Comparison of ENCODE assay signal across 8 cellular contexts in the genomic region with DNA sequence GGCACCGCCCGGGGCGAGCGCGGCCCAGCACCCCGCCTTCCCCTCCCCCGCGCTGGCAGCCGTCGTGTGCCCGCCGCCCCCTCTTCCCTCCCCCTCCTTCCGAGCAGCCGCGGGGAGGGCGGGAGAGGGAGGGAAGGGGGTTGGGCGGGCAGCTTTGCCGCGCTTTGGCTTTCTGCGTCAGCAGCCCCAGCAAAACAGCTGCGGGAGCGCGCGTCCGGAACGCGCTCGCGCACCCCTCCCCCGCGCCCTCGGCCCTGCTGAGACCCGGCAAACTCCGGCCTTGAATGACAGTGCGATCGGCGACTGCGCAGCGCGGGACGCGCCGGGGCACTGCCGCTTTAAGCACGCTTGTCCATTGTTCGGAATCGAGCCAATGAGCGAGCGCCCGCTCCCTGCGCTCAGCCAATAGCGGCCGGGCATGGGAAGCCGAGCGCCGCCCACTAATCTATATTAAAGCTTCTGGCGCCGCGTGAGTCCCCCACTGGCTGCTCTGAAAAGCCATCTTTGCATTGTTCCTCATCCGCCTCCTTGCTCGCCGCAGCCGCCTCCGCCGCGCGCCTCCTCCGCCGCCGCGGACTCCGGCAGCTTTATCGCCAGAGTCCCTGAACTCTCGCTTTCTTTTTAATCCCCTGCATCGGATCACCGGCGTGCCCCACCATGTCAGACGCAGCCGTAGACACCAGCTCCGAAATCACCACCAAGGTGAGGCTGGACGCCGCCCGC. TPM values are rescaled to one million over a fixed set of nuclear protein-coding genes. Genes with fewer than 3 reads are reported as not detected.
DNase-seq lines count a peak whose midpoint lies in the region; ATAC-seq, FAIRE-seq and TF ChIP-seq lines count a peak whose summit lies in the region.

A gene with protein sequence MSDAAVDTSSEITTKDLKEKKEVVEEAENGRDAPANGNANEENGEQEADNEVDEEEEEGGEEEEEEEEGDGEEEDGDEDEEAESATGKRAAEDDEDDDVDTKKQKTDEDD (plus strand): TSS at position 476 of the 723 bp plus-strand sequence. CDS start 182 bp downstream, at position 658.

- TF ChIP-seq CTCF in adrenal gland (IDR thresholded peaks at IDR 0.05) = peak in 1 of 6 experiments; percentile 29
- TF ChIP-seq CTCF in heart left ventricle (IDR thresholded peaks at IDR 0.05) = no peak
- TF ChIP-seq CTCF in upper lobe of left lung (IDR thresholded peaks at IDR 0.05) = peak in 3 of 6 experiments; percentile 21 to 43 (median 36)

- TF ChIP-seq POLR2A in GM12892 (IDR thresholded peaks at IDR 0.05; ENCODE audit: low read depth, low read length) (peak; percentile 96), adrenal gland (IDR thresholded peaks at IDR 0.05) (peak; percentile 98), heart left ventricle (IDR thresholded peaks at IDR 0.05) (peak; percentile 60 to 99), upper lobe of left lung (IDR thresholded peaks at IDR 0.05) (peak; percentile 91 to 99 (median 96))

- peak within 1 kb of the TSS; percentile 97 to 100 (median 100) for H3K27ac ChIP-seq in adrenal gland
- peak within 1 kb of the TSS; percentile 94 to 100 (median 99) for H3K27ac ChIP-seq in heart left ventricle
- peak within 1 kb of the TSS; percentile 100 for H3K27ac ChIP-seq in upper lobe of left lung

- FAIRE-seq in GM12892 (lab: Jason Lieb, UNC) = peak; percentile 90

- peaks cover 0 to 16% of the 10 kb centered on the region in 2 donors for H3K36me3 ChIP-seq in adrenal gland (replicated peaks in 1 of 2)
- peaks cover 0 to 20% (median 17%) of the 10 kb centered on the region in 9 donors for H3K36me3 ChIP-seq in heart left ventricle
- H3K36me3 ChIP-seq in upper lobe of left lung = peaks cover 5 to 12% (median 10%) of the 10 kb centered on the region in 4 donors

- peak in 1 of 4 donors; percentile 90 for TF ChIP-seq EP300 in upper lobe of left lung (IDR thresholded peaks at IDR 0.05)

- H3K4me3 ChIP-seq in adrenal gland = peak within 1 kb of the TSS; percentile 66 to 97 (median 86)
- peak within 1 kb of the TSS; percentile 63 to 99 (median 96) for H3K4me3 ChIP-seq in heart left ventricle
- H3K4me3 ChIP-seq in upper lobe of left lung = peak within 1 kb of the TSS; percentile 53 to 98 (median 78)

- no peaks in the 10 kb centered on the region for H3K27me3 ChIP-seq in adrenal gland
- H3K27me3 ChIP-seq in heart left ventricle = no peaks in the 10 kb centered on the region
- no peaks in the 10 kb centered on the region for H3K27me3 ChIP-seq in upper lobe of left lung

- H3K4me1 ChIP-seq in adrenal gland (replicated peaks in 1 of 2) (peaks cover 24 to 35% of the 10 kb centered on the region in 2 donors), heart left ventricle (peaks cover 6 to 46% (median 33%) of the 10 kb centered on the region in 12 donors), upper lobe of left lung (peaks cover 26 to 47% (median 27%) of the 10 kb centered on the region in 4 donors)

- 0% methylated on average over 15 to 82 of the region's 83 CpGs; no CpG with 5 or more reads in 1 of the 4 donors for WGBS in adrenal gland, 4 donors
- 0 to 1% (median 0%) methylated on average over 38 to 83 of the region's 83 CpGs for WGBS in heart left ventricle, 4 donors
- WGBS in upper lobe of left lung, 2 donors = 0 to 1% methylated on average over 31 to 51 of the region's 83 CpGs

- intact Hi-C loops in adrenal gland (cut with DNase I) (no loop called here), heart left ventricle (cut with DNase I) (loop anchor here in 5 of 10 donors (1.0 to 5.0 kb wide), 5 partner anchors 41 to 94 kb away; a partner anchor contains a TSS), posterior cingulate gyrus (cut with DNase I) (loop anchor here (1.0 kb wide), 1 partner anchor 94 kb away; no protein-coding TSS in a partner anchor)

- ATAC-seq in HG02852 (IDR thresholded peaks at IDR 0.05; ENCODE audit: unreplicated experiment) (peak; percentile 52), heart left ventricle (peak; percentile 74 to 85 (median 84)), upper lobe of left lung (ENCODE audit: low FRiP score in 2 of 2) (peak; percentile 82 to 93)

- peak; percentile 89 for DNase-seq in GM12892 (ENCODE audit: insufficient read length)
- peak; percentile 98 for DNase-seq in NCI-H146 (lab: John Stamatoyannopoulos, UW)
- DNase-seq in T-helper 1 cell = peak; percentile 98 to 100 (median 99)
- peak; percentile 99 to 100 (median 100) for DNase-seq in adrenal gland
- peak; percentile 100 for DNase-seq in heart left ventricle
- peak; percentile 99 to 100 (median 100) for DNase-seq in posterior cingulate gyrus
- peak; percentile 100 for DNase-seq in upper lobe of left lung

- no peaks in the 10 kb centered on the region for H3K9me3 ChIP-seq in adrenal gland (replicated peaks in 1 of 3)
- no peaks in the 10 kb centered on the region for H3K9me3 ChIP-seq in heart left ventricle
- H3K9me3 ChIP-seq in upper lobe of left lung = no peaks in the 10 kb centered on the region

RNA-seq across cellular contexts. Expression of the gene that starts here (rescaled TPM):
- polyA plus RNA-seq in GM12892 (2012; ENCODE audit: missing spikeins) = 1,875 TPM
- total RNA-seq in adrenal gland = 100 to 1,000 TPM; 346 to 719 (median 451) TPM
- 1,000 to 10,000 TPM; 1,074 to 1,198 (median 1,079) TPM for polyA plus RNA-seq in adrenal gland
- total RNA-seq in heart left ventricle = 100 to 1,000 TPM; 143 to 409 (median 200) TPM
- 100 to 1,000 TPM; 403 to 707 TPM for polyA plus RNA-seq in heart left ventricle
- 100 to 1,000 TPM; 344 to 896 (median 663) TPM for total RNA-seq in upper lobe of left lung

Comparison
In these comparisons a context has a peak if more than half of its experiments do, and no peak if none do; other contexts are left out.
1. Peak in every context shown above with its lines: DNase-seq, ATAC-seq, H3K4me3 ChIP-seq and H3K27ac ChIP-seq.